In the genomic region with DNA sequence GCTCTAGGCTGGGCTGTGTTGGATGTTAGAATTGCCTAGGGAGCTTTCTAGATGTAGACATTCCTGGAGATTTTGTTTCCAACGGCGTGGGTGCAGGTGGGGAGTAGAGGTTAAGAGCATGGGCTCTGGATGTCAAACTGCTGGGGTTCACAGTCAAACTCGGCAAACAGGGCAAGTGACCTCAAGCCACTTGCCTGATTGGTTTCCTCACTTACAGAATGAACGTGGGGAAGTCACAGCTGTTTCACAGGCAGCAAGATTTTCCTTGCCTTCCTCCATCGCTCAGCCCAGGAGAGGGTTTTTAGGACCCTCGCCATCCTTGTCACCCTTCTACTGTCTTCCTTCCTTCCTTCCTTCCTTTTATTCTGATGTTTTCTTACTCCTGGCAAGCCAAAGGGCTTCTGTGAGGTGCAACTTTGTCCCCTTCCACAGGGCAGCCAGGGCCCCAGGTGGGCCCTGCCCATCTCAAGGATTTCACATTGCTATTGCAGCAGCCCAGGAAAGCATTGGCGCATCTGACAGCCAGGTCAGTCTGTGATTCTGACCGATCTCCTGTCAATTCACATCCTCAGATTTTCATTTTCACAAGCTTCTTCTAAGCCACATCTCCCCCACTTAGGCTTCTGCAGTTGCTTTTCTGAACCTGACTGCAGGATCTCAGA, we compare ENCODE assay signal across 16 cellular contexts. TPM values are rescaled to one million over a fixed set of nuclear protein-coding genes. Genes with fewer than 3 reads are reported as not detected.
DNase-seq lines count a peak whose midpoint lies in the region; ATAC-seq and TF ChIP-seq lines count a peak whose summit lies in the region.
"Had no signal": no experiment of that assay in that cellular context is flagged by ENCODE, and none has a peak within 500 bp of the region (broad histone marks: within the 10 kb centered on the region; RNA-seq: fewer than 3 reads in every experiment).

No MANE protein-coding gene starts in this region.

- WGBS in thyroid gland, 2 donors, result 70 to 78% methylated on average over 8 of the region's 8 CpGs

- H3K9me3 ChIP-seq in effector memory CD4-positive, alpha-beta T cell (ENCODE audit: control insufficient read depth, low read length), result no peaks in the 10 kb centered on the region
- no peaks in the 10 kb centered on the region for H3K9me3 ChIP-seq in thyroid gland

- H3K9me3 Mint-ChIP-seq in IgD-negative memory B cell, result no peaks in the 10 kb centered on the region
- no peaks in the 10 kb centered on the region for H3K9me3 Mint-ChIP-seq in natural killer cell
- H3K9me3 Mint-ChIP-seq in activated T-cell treated with anti-CD3 and anti-CD28 coated beads, Interleukin-2, amount 50 U/mL, for 72 hours, result no peaks in the 10 kb centered on the region
- H3K9me3 Mint-ChIP-seq: activated B cell treated with CpG ODN at 0.5 μM for 24 hours; activated naive CD8-positive, alpha-beta T cell treated with anti-CD3 and anti-CD28 coated beads, Interleukin-2, amount 10 ng/mL, durations not matched to agents 7 days and 5 days had no signal

- H3K27me3 Mint-ChIP-seq in IgD-negative memory B cell, result peaks cover 21% of the 10 kb centered on the region
- peaks cover 2 to 25% of the 10 kb centered on the region in 2 donors for H3K27me3 Mint-ChIP-seq in natural killer cell (ENCODE audit: low read depth in 2 of 2)
- peaks cover 76% of the 10 kb centered on the region for H3K27me3 Mint-ChIP-seq in activated T-cell treated with anti-CD3 and anti-CD28 coated beads, Interleukin-2, amount 50 U/mL, for 72 hours (ENCODE audit: low read depth)
- H3K27me3 Mint-ChIP-seq: activated B cell treated with CpG ODN at 0.5 μM for 24 hours had no signal

- H3K4me1 Mint-ChIP-seq in IgD-negative memory B cell (peaks cover 5 to 11% (median 11%) of the 10 kb centered on the region in 3 donors), natural killer cell (peaks cover 69 to 72% of the 10 kb centered on the region in 2 donors)
- H3K4me1 Mint-ChIP-seq in activated T-cell treated with anti-CD3 and anti-CD28 coated beads, Interleukin-2, amount 50 U/mL, for 72 hours (ENCODE audit: low read depth), result peaks cover 19% of the 10 kb centered on the region

- H3K4me3 Mint-ChIP-seq in IgD-negative memory B cell, result no peak overlapping the region
- H3K4me3 Mint-ChIP-seq in natural killer cell, result peak overlapping the region; percentile 73
- no peak overlapping the region for H3K4me3 Mint-ChIP-seq in activated T-cell treated with anti-CD3 and anti-CD28 coated beads, Interleukin-2, amount 50 U/mL, for 72 hours
- H3K4me3 Mint-ChIP-seq: activated B cell treated with CpG ODN at 0.5 μM for 24 hours; activated naive CD8-positive, alpha-beta T cell treated with anti-CD3 and anti-CD28 coated beads, Interleukin-2, amount 10 ng/mL, durations not matched to agents 7 days and 5 days; CD4-positive, CD25-positive, alpha-beta regulatory T cell had no signal

- peak overlapping the region; percentile 18 for H3K27ac ChIP-seq in effector memory CD4-positive, alpha-beta T cell (ENCODE audit: insufficient read depth, low read length, poor library complexity, severe bottlenecking)
- H3K27ac ChIP-seq in thyroid gland, result peak overlapping the region; percentile 51 to 72 (median 72)
- H3K27ac ChIP-seq: PC-9 had no signal

- no peak for ATAC-seq in natural killer cell
- ATAC-seq in activated T-cell treated with anti-CD3 and anti-CD28 coated beads, Interleukin-2, amount 50 U/mL, for 72 hours (replicated peaks in 1 of 2), result no peak
- ATAC-seq: left lobe of liver had no signal

- no peak for TF ChIP-seq POLR2A in thyroid gland (IDR thresholded peaks at IDR 0.05)

- H3K4me1 ChIP-seq in effector memory CD4-positive, alpha-beta T cell (ENCODE audit: control insufficient read depth, insufficient read depth, low read length, poor library complexity, severe bottlenecking), result peaks cover 39% of the 10 kb centered on the region
- H3K4me1 ChIP-seq in thyroid gland, result peaks cover 20 to 60% of the 10 kb centered on the region in 2 donors

- H3K27me3 ChIP-seq in effector memory CD4-positive, alpha-beta T cell (replicated peaks; ENCODE audit: control insufficient read depth, insufficient read depth, low read length, poor library complexity, severe bottlenecking), result no peaks in the 10 kb centered on the region
- no peaks in the 10 kb centered on the region for H3K27me3 ChIP-seq in thyroid gland

- H3K36me3 Mint-ChIP-seq in IgD-negative memory B cell, result no peaks in the 10 kb centered on the region
- no peaks in the 10 kb centered on the region for H3K36me3 Mint-ChIP-seq in natural killer cell
- no peaks in the 10 kb centered on the region for H3K36me3 Mint-ChIP-seq in activated T-cell treated with anti-CD3 and anti-CD28 coated beads, Interleukin-2, amount 50 U/mL, for 72 hours (ENCODE audit: insufficient read depth in 2 of 2)
- H3K36me3 Mint-ChIP-seq: activated naive CD8-positive, alpha-beta T cell treated with anti-CD3 and anti-CD28 coated beads, Interleukin-2, amount 10 ng/mL, durations not matched to agents 7 days and 5 days; CD4-positive, CD25-positive, alpha-beta regulatory T cell had no signal

- DNase-seq in effector memory CD4-positive, alpha-beta T cell, result no peak
- DNase-seq in natural killer cell, result no peak
- no peak for DNase-seq in thyroid gland
- DNase-seq in middle frontal gyrus (ENCODE audit: extremely low spot score, low spot score), result no peak
- DNase-seq in activated T-cell treated with anti-CD3 and anti-CD28 coated beads, Interleukin-2, amount 50 U/mL, for 72 hours, result no peak
- DNase-seq in LoVo (ENCODE audit: low spot score), result no peak
- DNase-seq: activated B cell treated with CpG ODN at 0.5 μM for 24 hours; activated naive CD8-positive, alpha-beta T cell treated with anti-CD3 and anti-CD28 coated beads, Interleukin-2, amount 10 ng/mL, durations not matched to agents 7 days and 5 days; CD4-positive, CD25-positive, alpha-beta regulatory T cell; EL; NCI-H1694 treated with DMSO at 0.1 percent for 48 hours; NCI-H510A treated with DMSO at 0.1 percent for 48 hours; PC-9; SW 1271 had no signal

- H3K4me3 ChIP-seq in effector memory CD4-positive, alpha-beta T cell (ENCODE audit: insufficient read depth, low read depth, low read length, poor library complexity, severe bottlenecking), result no peak overlapping the region
- no peak overlapping the region for H3K4me3 ChIP-seq in thyroid gland (replicated peaks in 1 of 3)
- H3K4me3 ChIP-seq: PC-9 had no signal

- TF ChIP-seq CTCF in natural killer cell (IDR thresholded peaks at IDR 0.05) (no peak), thyroid gland (IDR thresholded peaks at IDR 0.05) (no peak)

- intact Hi-C loops in natural killer cell (cut with micrococcal nuclease), result no loop called here
- intact Hi-C loops in thyroid gland (cut with DNase I), result no loop called here

- H3K27ac Mint-ChIP-seq in IgD-negative memory B cell, result peak overlapping the region; percentile 36 to 90 (median 85)
- H3K27ac Mint-ChIP-seq in natural killer cell, result peak overlapping the region; percentile 89 to 90
- no peak overlapping the region for H3K27ac Mint-ChIP-seq in activated T-cell treated with anti-CD3 and anti-CD28 coated beads, Interleukin-2, amount 50 U/mL, for 72 hours
- H3K27ac Mint-ChIP-seq: activated B cell treated with CpG ODN at 0.5 μM for 24 hours; activated naive CD8-positive, alpha-beta T cell treated with anti-CD3 and anti-CD28 coated beads, Interleukin-2, amount 10 ng/mL, durations not matched to agents 7 days and 5 days had no signal

- H3K36me3 ChIP-seq in effector memory CD4-positive, alpha-beta T cell (ENCODE audit: control insufficient read depth, insufficient read depth, low read length), result no peaks in the 10 kb centered on the region
- no peaks in the 10 kb centered on the region for H3K36me3 ChIP-seq in thyroid gland

RNA-seq across cellular contexts. Expression of a gene that starts 7.0 kb away (rescaled TPM):
- polyA plus RNA-seq in IgD-negative memory B cell, result not detected
- 1 to 10 TPM; 1.3 to 1.8 (median 1.7) TPM for total RNA-seq in natural killer cell
- 1 to 10 TPM; 3.6 to 6.6 (median 5.9) TPM for total RNA-seq in thyroid gland
- under 1 TPM; 0.17 to 0.74 TPM for total RNA-seq in activated T-cell treated with anti-CD3 and anti-CD28 coated beads, Interleukin-2, amount 50 U/mL, for 72 hours
- total RNA-seq: PC-9 had no signal

RNA-seq across cellular contexts. Expression of a gene that starts 56.9 kb away (rescaled TPM):
- polyA plus RNA-seq in IgD-negative memory B cell, result 28.6 TPM
- total RNA-seq in natural killer cell (1 to 10 TPM; 5.6 to 6.2 (median 5.9) TPM), thyroid gland (10 to 100 TPM in 3 of 4 donors, 1 to 10 TPM in 1; 6.2 to 12.6 (median 11.2) TPM)
- total RNA-seq in activated T-cell treated with anti-CD3 and anti-CD28 coated beads, Interleukin-2, amount 50 U/mL, for 72 hours, result 1 to 10 TPM; 4.7 to 6.2 TPM
